ENCODE assay signal across 1 cellular context in genomic region chr14:73818821-73819220, GRCh38.
TF ChIP-seq lines count a peak whose summit lies in the region.

No MANE protein-coding gene starts in this region.

TF ChIP-seq in H1, 55 proteins besides CTCF, POLR2A, EP300 and RAD21 (continued from another document):
- TF ChIP-seq EGR1 (IDR thresholded peaks at IDR 0.05; ENCODE audit: borderline replicate concordance, low read depth, low read length) (no peak), SAP30 (IDR thresholded peaks at IDR 0.05; ENCODE audit: insufficient read depth, insufficient replicate concordance, low read length) (no peak), GTF2F1 (IDR thresholded peaks at IDR 0.05; ENCODE audit: borderline replicate concordance, low read depth, low read length) (no peak), PHF8 (conservative IDR thresholded peaks at IDR 0.05; ENCODE audit: low read depth, low read length) (no peak), CBX8 (IDR thresholded peaks at IDR 0.05; ENCODE audit: borderline replicate concordance, low read depth, low read length) (no peak), NANOG (IDR thresholded peaks at IDR 0.05; ENCODE audit: insufficient read depth, low read depth, low read length, poor library complexity, severe bottlenecking) (no peak)
- TF ChIP-seq, protein P1, sequence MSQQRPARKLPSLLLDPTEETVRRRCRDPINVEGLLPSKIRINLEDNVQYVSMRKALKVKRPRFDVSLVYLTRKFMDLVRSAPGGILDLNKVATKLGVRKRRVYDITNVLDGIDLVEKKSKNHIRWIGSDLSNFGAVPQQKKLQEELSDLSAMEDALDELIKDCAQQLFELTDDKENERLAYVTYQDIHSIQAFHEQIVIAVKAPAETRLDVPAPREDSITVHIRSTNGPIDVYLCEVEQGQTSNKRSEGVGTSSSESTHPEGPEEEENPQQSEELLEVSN (IDR thresholded peaks at IDR 0.05) = no peak
